In the genomic region with DNA sequence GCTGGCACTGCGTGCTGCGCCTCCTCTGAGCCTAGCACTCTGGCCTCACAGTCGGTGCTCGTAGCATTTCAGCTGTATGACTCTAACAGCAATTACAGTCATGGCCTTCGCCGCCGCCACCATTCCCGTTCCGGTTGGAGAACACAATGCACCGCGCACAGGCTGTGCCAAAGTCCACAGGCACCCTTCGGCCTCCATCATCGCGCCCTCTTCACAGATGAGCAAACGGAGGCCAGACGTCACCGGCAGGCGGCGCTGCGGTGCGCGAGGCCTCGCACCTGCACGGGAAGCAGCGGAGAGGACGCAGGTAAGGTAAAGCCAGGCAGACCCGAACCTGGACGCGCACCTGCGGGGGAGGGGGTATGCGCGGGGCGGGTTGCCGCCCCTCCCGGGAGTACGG, we compare ENCODE assay signal across 10 cellular contexts.
DNase-seq lines count a peak whose midpoint lies in the region; ATAC-seq and TF ChIP-seq lines count a peak whose summit lies in the region.
"Had no signal": no experiment of that assay in that cellular context is flagged by ENCODE, and none has a peak within 500 bp of the region (broad histone marks: within the 10 kb centered on the region; RNA-seq: fewer than 3 reads in every experiment).

No MANE protein-coding gene starts in this region.

- no peaks in the 10 kb centered on the region for H3K27me3 ChIP-seq in A673 (replicated peaks; ENCODE audit: insufficient read depth, low read depth, low read length, poor library complexity)
- H3K27me3 ChIP-seq in neural progenitor cell: peaks cover 18% of the 10 kb centered on the region
- H3K27me3 ChIP-seq: SJSA1 had no signal

- H3K4me1 Mint-ChIP-seq in T-cell (peaks cover 10 to 15% (median 10%) of the 10 kb centered on the region in 3 donors), neural progenitor cell (peaks cover 7% of the 10 kb centered on the region)

- BruUV-seq in A673 (replicated peaks; lab: Mats Ljungman, UMichigan): no TSS peak

- POLR2A ChIA-PET in A673 (lab: Charles Lee; ENCODE audit: low non-redundant PET) (no interaction called here), T-cell (lab: Charles Lee) (no interaction called here)

- H3K4me2 ChIP-seq in neural progenitor cell: peak overlapping the region; percentile 36

- in situ Hi-C loops in astrocyte of the spinal cord (cut with HindIII; ENCODE audit: low sequenced_read_pairs): no loop called here

- H3K9me3 Mint-ChIP-seq in T-cell: no peaks in the 10 kb centered on the region
- H3K9me3 Mint-ChIP-seq in neural progenitor cell: peaks cover 15% of the 10 kb centered on the region

- no peak overlapping the region for H3K27ac ChIP-seq in A673 (ENCODE audit: low read depth, low read length, poor library complexity, severe bottlenecking)
- H3K27ac ChIP-seq in neural progenitor cell: no peak overlapping the region
- H3K27ac ChIP-seq: SJSA1 had no signal

- H3K27ac Mint-ChIP-seq in T-cell (no peak overlapping the region), neural progenitor cell (no peak overlapping the region)

- peaks cover 6% of the 10 kb centered on the region for H3F3A ChIP-seq in neural progenitor cell (ENCODE audit: low read depth)

- H3K4me3 Mint-ChIP-seq in T-cell (peak overlapping the region in 2 of 3 donors; percentile 18 to 58), neural progenitor cell (no peak overlapping the region)

- TF ChIP-seq CTCF in A673 (conservative IDR thresholded peaks at IDR 0.05; ENCODE audit: low read depth, low read length) (0 out of 2 replicates have a peak, but pooled peaks have one; percentile 16), astrocyte of the spinal cord (IDR thresholded peaks at IDR 0.05; ENCODE audit: low read depth, low read length) (peak; percentile 32), neural progenitor cell (IDR thresholded peaks at IDR 0.05) (peak; percentile 63)

- H3K4me1 ChIP-seq in A673 (ENCODE audit: insufficient read depth, low read length, poor library complexity, severe bottlenecking) (no peaks in the 10 kb centered on the region), neural progenitor cell (peaks cover 13% of the 10 kb centered on the region)
- H3K4me1 ChIP-seq: SJSA1 had no signal

- H3K27me3 Mint-ChIP-seq in T-cell: peaks cover 54 to 65% of the 10 kb centered on the region in 2 donors
- peaks cover 7% of the 10 kb centered on the region for H3K27me3 Mint-ChIP-seq in neural progenitor cell (ENCODE audit: insufficient read depth, low read depth)

- no peaks in the 10 kb centered on the region for H4K20me1 ChIP-seq in neural progenitor cell (ENCODE audit: low read depth)

- H3K9me3 ChIP-seq in A673 (ENCODE audit: low read depth, low read length, poor library complexity, severe bottlenecking): no peaks in the 10 kb centered on the region
- H3K9me3 ChIP-seq in neural progenitor cell (ENCODE audit: low read depth): no peaks in the 10 kb centered on the region
- H3K9me3 ChIP-seq: SJSA1 had no signal

- no peaks in the 10 kb centered on the region for H3K79me2 ChIP-seq in neural progenitor cell (ENCODE audit: low read depth)

- H3K9ac ChIP-seq in neural progenitor cell: no peak overlapping the region

- no peak for DNase-seq in A673 (ENCODE audit: low spot score)
- peak in 26 of 34 experiments; percentile 6 to 57 (median 33) for DNase-seq in T-cell
- no peak for DNase-seq in astrocyte of the spinal cord (ENCODE audit: low read depth, low spot score)
- DNase-seq in neural progenitor cell (ENCODE audit: low spot score): no peak
- no peak for DNase-seq in NCI-H2029 treated with DMSO at 0.1 percent for 48 hours (lab: John Stamatoyannopoulos, UW)
- DNase-seq: AML-193 had no signal

- no peak overlapping the region for H3K4me3 ChIP-seq in A673 (ENCODE audit: low read depth, low read length, poor library complexity, severe bottlenecking)
- no peak overlapping the region for H3K4me3 ChIP-seq in astrocyte of the spinal cord (ENCODE audit: low read depth, low read length)
- no peak overlapping the region for H3K4me3 ChIP-seq in neural progenitor cell
- H3K4me3 ChIP-seq: SJSA1 had no signal

- H3K36me3 ChIP-seq in A673 (ENCODE audit: insufficient read depth, low read length, poor library complexity, severe bottlenecking) (no peaks in the 10 kb centered on the region), neural progenitor cell (no peaks in the 10 kb centered on the region)
- H3K36me3 ChIP-seq: SJSA1 had no signal

- H2AFZ ChIP-seq in neural progenitor cell (replicated peaks): no peak overlapping the region

- CTCF ChIA-PET in A673 (lab: Charles Lee): no interaction called here
- CTCF ChIA-PET in T-cell (lab: Charles Lee): no interaction called here

- ATAC-seq in T-cell (replicated peaks in 1 of 4) (peak in 3 of 4 experiments; percentile 42 to 61 (median 53)), GM21381 (IDR thresholded peaks at IDR 0.05; ENCODE audit: unreplicated experiment) (no peak), SK-N-SH treated with all-trans-retinoic acid at 6 μM for 48 hours (no peak), GM21825 (IDR thresholded peaks at IDR 0.05; ENCODE audit: unreplicated experiment) (no peak)

- H3K36me3 Mint-ChIP-seq in T-cell (no peaks in the 10 kb centered on the region), neural progenitor cell (no peaks in the 10 kb centered on the region)

- intact Hi-C loops in A673 (cut with micrococcal nuclease; ENCODE audit: unreplicated experiment): no loop called here

TF ChIP-seq in SK-N-SH treated with all-trans-retinoic acid at 6 μM for 48 hours, 23 proteins besides CTCF, POLR2A, EP300 and RAD21 (continues in another document):
- TF ChIP-seq TSHZ2 (CRISPR knock-in tag; IDR thresholded peaks at IDR 0.05) (no peak), PPARA (CRISPR knock-in tag; IDR thresholded peaks at IDR 0.05; ENCODE audit: borderline replicate concordance) (no peak), RARB (CRISPR knock-in tag; IDR thresholded peaks at IDR 0.05) (no peak), ZNF70 (CRISPR knock-in tag; IDR thresholded peaks at IDR 0.05) (no peak), CSDC2 (CRISPR knock-in tag; IDR thresholded peaks at IDR 0.05) (no peak), ZNF565 (CRISPR knock-in tag; conservative IDR thresholded peaks at IDR 0.05; ENCODE audit: low read depth) (no peak), TOX (CRISPR knock-in tag; IDR thresholded peaks at IDR 0.05; ENCODE audit: borderline replicate concordance) (no peak), CREB5 (CRISPR knock-in tag; IDR thresholded peaks at IDR 0.05; ENCODE audit: low read depth) (no peak), TCF4 (CRISPR knock-in tag; IDR thresholded peaks at IDR 0.05; ENCODE audit: borderline replicate concordance) (no peak), OSR1 (CRISPR knock-in tag; IDR thresholded peaks at IDR 0.05) (no peak), ARNTL (CRISPR knock-in tag; IDR thresholded peaks at IDR 0.05; ENCODE audit: borderline replicate concordance, low read depth) (no peak), ESRRG (CRISPR knock-in tag; IDR thresholded peaks at IDR 0.05) (no peak), GLIS3 (CRISPR knock-in tag; IDR thresholded peaks at IDR 0.05) (no peak)
- TF ChIP-seq, protein P1, sequence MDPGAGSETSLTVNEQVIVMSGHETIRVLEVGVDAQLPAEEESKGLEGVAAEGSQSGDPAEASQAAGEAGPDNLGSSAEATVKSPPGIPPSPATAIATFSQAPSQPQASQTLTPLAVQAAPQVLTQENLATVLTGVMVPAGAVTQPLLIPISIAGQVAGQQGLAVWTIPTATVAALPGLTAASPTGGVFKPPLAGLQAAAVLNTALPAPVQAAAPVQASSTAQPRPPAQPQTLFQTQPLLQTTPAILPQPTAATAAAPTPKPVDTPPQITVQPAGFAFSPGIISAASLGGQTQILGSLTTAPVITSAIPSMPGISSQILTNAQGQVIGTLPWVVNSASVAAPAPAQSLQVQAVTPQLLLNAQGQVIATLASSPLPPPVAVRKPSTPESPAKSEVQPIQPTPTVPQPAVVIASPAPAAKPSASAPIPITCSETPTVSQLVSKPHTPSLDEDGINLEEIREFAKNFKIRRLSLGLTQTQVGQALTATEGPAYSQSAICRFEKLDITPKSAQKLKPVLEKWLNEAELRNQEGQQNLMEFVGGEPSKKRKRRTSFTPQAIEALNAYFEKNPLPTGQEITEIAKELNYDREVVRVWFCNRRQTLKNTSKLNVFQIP (CRISPR knock-in tag; IDR thresholded peaks at IDR 0.05; ENCODE audit: borderline replicate concordance, low read depth): no peak

Comparison
In these comparisons a context has a peak if more than half of its experiments do, and no peak if none do; other contexts are left out.
1. DNase-seq: peak in T-cell (26 of 34); none in A673 (single experiment), astrocyte of the spinal cord (single experiment), neural progenitor cell (single experiment) and NCI-H2029 treated with DMSO at 0.1 percent for 48 hours (single experiment).
2. ATAC-seq: peak in T-cell (3 of 4); none in GM21381 (single experiment), SK-N-SH treated with all-trans-retinoic acid at 6 μM for 48 hours (single experiment) and GM21825 (single experiment).
3. Peak in every context shown above with its lines, with median percentiles within 50 percentile points of each other: CTCF ChIP-seq.